In genomic region chr15:73704869-73705645, GRCh38 we compare ENCODE assay signal across 9 cellular contexts. TPM values are rescaled to one million over a fixed set of nuclear protein-coding genes. Genes with fewer than 3 reads are reported as not detected.
DNase-seq lines count a peak whose midpoint lies in the region; ATAC-seq and TF ChIP-seq lines count a peak whose summit lies in the region.
"Had no signal": no experiment of that assay in that cellular context is flagged by ENCODE, and none has a peak within 500 bp of the region (broad histone marks: within the 10 kb centered on the region; RNA-seq: fewer than 3 reads in every experiment).

No MANE protein-coding gene starts in this region.

- H3K4me1 ChIP-seq in right atrium auricular region, result no peaks in the 10 kb centered on the region

- H3K9me3 ChIP-seq in right atrium auricular region, result no peaks in the 10 kb centered on the region

- no peaks in the 10 kb centered on the region for H3K9me3 Mint-ChIP-seq in activated naive CD4-positive, alpha-beta T cell treated with anti-CD3 and anti-CD28 coated beads, Interleukin-2, amount 50 U/mL, for 72 hours

- H3K27ac Mint-ChIP-seq in activated naive CD4-positive, alpha-beta T cell treated with anti-CD3 and anti-CD28 coated beads, Interleukin-2, amount 50 U/mL, for 72 hours, result no peak overlapping the region

- peak; percentile 77 to 79 for ATAC-seq in activated naive CD4-positive, alpha-beta T cell treated with anti-CD3 and anti-CD28 coated beads, Interleukin-2, amount 50 U/mL, for 72 hours
- no peak for ATAC-seq in GM18870 (IDR thresholded peaks at IDR 0.05; ENCODE audit: unreplicated experiment)
- no peak for ATAC-seq in GM21423 (IDR thresholded peaks at IDR 0.05; ENCODE audit: unreplicated experiment)

- no peak overlapping the region for H3K27ac ChIP-seq in right atrium auricular region

- H3K27me3 ChIP-seq in right atrium auricular region, result no peaks in the 10 kb centered on the region

- DNase-seq in Daoy (ENCODE audit: low read depth), result peak; percentile 64
- DNase-seq in SKM-1 treated with dmso at 0.1 percent for 144 hours (lab: John Stamatoyannopoulos, UW; ENCODE audit: unreplicated experiment), result peak; percentile 33
- peak; percentile 60 to 70 for DNase-seq in activated naive CD4-positive, alpha-beta T cell treated with anti-CD3 and anti-CD28 coated beads, Interleukin-2, amount 50 U/mL, for 72 hours (ENCODE audit: low spot score in 2 of 2)
- DNase-seq in right atrium auricular region (ENCODE audit: low spot score), result no peak
- DNase-seq in stimulated activated CD4-positive, alpha-beta T cell treated with anti-CD3 and anti-CD28 coated beads, Interleukin-15, amount 100 ng/mL, for 24 hours, result peak; percentile 80

- TF ChIP-seq RAD21 in Ishikawa (IDR thresholded peaks at IDR 0.05; ENCODE audit: low read depth), result peak; percentile 75

- no peak overlapping the region for H3K4me3 ChIP-seq in right atrium auricular region

- no peaks in the 10 kb centered on the region for H3K36me3 Mint-ChIP-seq in activated naive CD4-positive, alpha-beta T cell treated with anti-CD3 and anti-CD28 coated beads, Interleukin-2, amount 50 U/mL, for 72 hours

- H3K36me3 ChIP-seq in right atrium auricular region, result peaks cover 36% of the 10 kb centered on the region

- no peak for TF ChIP-seq EP300 in Ishikawa (IDR thresholded peaks at IDR 0.05; ENCODE audit: borderline replicate concordance)

- TF ChIP-seq CTCF in right atrium auricular region (IDR thresholded peaks at IDR 0.05), result peak; percentile 72 to 89

TF ChIP-seq in Ishikawa, 13 proteins besides CTCF, POLR2A, EP300 and RAD21:
- TF ChIP-seq MAX (IDR thresholded peaks at IDR 0.05) (no peak), CEBPB (IDR thresholded peaks at IDR 0.05) (no peak), NFIC (IDR thresholded peaks at IDR 0.05) (no peak), TCF12 (IDR thresholded peaks at IDR 0.05; ENCODE audit: low read depth) (no peak), FOXM1 (IDR thresholded peaks at IDR 0.05; ENCODE audit: borderline replicate concordance, low read depth) (no peak), EGR1 (IDR thresholded peaks at IDR 0.05) (no peak), TEAD4 (IDR thresholded peaks at IDR 0.05) (no peak), CREB1 (IDR thresholded peaks at IDR 0.05; ENCODE audit: low read depth) (no peak), ZBTB7A (IDR thresholded peaks at IDR 0.05; ENCODE audit: low read depth) (no peak), USF1 (IDR thresholded peaks at IDR 0.05) (no peak)
- TF ChIP-seq, protein P1, sequence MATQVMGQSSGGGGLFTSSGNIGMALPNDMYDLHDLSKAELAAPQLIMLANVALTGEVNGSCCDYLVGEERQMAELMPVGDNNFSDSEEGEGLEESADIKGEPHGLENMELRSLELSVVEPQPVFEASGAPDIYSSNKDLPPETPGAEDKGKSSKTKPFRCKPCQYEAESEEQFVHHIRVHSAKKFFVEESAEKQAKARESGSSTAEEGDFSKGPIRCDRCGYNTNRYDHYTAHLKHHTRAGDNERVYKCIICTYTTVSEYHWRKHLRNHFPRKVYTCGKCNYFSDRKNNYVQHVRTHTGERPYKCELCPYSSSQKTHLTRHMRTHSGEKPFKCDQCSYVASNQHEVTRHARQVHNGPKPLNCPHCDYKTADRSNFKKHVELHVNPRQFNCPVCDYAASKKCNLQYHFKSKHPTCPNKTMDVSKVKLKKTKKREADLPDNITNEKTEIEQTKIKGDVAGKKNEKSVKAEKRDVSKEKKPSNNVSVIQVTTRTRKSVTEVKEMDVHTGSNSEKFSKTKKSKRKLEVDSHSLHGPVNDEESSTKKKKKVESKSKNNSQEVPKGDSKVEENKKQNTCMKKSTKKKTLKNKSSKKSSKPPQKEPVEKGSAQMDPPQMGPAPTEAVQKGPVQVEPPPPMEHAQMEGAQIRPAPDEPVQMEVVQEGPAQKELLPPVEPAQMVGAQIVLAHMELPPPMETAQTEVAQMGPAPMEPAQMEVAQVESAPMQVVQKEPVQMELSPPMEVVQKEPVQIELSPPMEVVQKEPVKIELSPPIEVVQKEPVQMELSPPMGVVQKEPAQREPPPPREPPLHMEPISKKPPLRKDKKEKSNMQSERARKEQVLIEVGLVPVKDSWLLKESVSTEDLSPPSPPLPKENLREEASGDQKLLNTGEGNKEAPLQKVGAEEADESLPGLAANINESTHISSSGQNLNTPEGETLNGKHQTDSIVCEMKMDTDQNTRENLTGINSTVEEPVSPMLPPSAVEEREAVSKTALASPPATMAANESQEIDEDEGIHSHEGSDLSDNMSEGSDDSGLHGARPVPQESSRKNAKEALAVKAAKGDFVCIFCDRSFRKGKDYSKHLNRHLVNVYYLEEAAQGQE (IDR thresholded peaks at IDR 0.05; ENCODE audit: low read depth), result no peak
TF ChIP-seq in Ishikawa: peak in this region for 0.

RNA-seq across cellular contexts. Expression of gene CD276, which starts 20.9 kb away (rescaled TPM):
- 24.6 and 24.7 TPM in 2 replicates for total RNA-seq in Daoy (2014; rRNA removed; shearing (Covaris generic))
- 1 to 10 TPM in 1 of 2 donors, under 1 TPM in 1; 0.73 to 2.5 TPM for total RNA-seq in activated naive CD4-positive, alpha-beta T cell treated with anti-CD3 and anti-CD28 coated beads, Interleukin-2, amount 50 U/mL, for 72 hours
- 10 to 100 TPM; 31.2 to 60.4 TPM for total RNA-seq in right atrium auricular region

RNA-seq across cellular contexts. Expression of gene INSYN1, which starts 48.1 kb away (rescaled TPM):
- total RNA-seq in Daoy (2014; rRNA removed; shearing (Covaris generic)), result 0.06 and 0.21 TPM in 2 replicates
- not detected for total RNA-seq in activated naive CD4-positive, alpha-beta T cell treated with anti-CD3 and anti-CD28 coated beads, Interleukin-2, amount 50 U/mL, for 72 hours
- total RNA-seq in right atrium auricular region, result 10 to 100 TPM; 32.7 to 68.5 TPM
- total RNA-seq: activated CD8-positive, alpha-beta memory T cell treated with anti-CD3 and anti-CD28 coated beads for 36 hours had no signal

Comparison
In these comparisons a context has a peak if more than half of its experiments do, and no peak if none do; other contexts are left out.
1. ATAC-seq: peak in activated naive CD4-positive, alpha-beta T cell treated with anti-CD3 and anti-CD28 coated beads, Interleukin-2, amount 50 U/mL, for 72 hours (2 of 2); none in GM18870 (single experiment) and GM21423 (single experiment).
2. RNA of gene INSYN1, which starts 48.1 kb away (total RNA-seq): 32.7 to 68.5 TPM in right atrium auricular region; 0.06 to 0.21 TPM in Daoy and not detected in activated naive CD4-positive, alpha-beta T cell treated with anti-CD3 and anti-CD28 coated beads, Interleukin-2, amount 50 U/mL, for 72 hours; every median in the first group is over 10 times any median in the second.